Comparison of ENCODE assay signal across 16 cellular contexts in genomic region chr12:96117460-96117859, GRCh38.
"Had no signal": no experiment of that assay in that cellular context is flagged by ENCODE, and none has a peak within 500 bp of the region (broad histone marks: within the 10 kb centered on the region; RNA-seq: fewer than 3 reads in every experiment).

No MANE protein-coding gene starts in this region.

- H3K36me3 ChIP-seq: gastrocnemius medialis, heart right ventricle, lower lobe of right lung, pancreas had no signal

- H3K27ac ChIP-seq: epithelial cell of prostate, gastrocnemius medialis, heart right ventricle, lower lobe of right lung, pancreas had no signal

- ATAC-seq: gastrocnemius medialis; heart right ventricle; left cardiac atrium; lower lobe of right lung; pancreas; stimulated activated effector memory CD8-positive, alpha-beta T cell treated with anti-CD3 and anti-CD28 coated beads, Interleukin-12 subunit alpha, Interleukin-12 subunit beta, amount 100 ng/mL, for 72 hours; T-helper 17 cell had no signal

- H3K27me3 Mint-ChIP-seq: T-helper 17 cell had no signal

- H3K36me3 Mint-ChIP-seq: mesothelial cell of epicardium; stimulated activated effector memory CD8-positive, alpha-beta T cell treated with anti-CD3 and anti-CD28 coated beads, Interleukin-12 subunit alpha, Interleukin-12 subunit beta, amount 100 ng/mL, for 72 hours had no signal

- H3K9me3 Mint-ChIP-seq: dendritic cell treated with granulocyte-macrophage colony-stimulating factor and Interleukin-4, amounts not matched to agents 40 ng/mL and 50 ng/mL, for 4 days; mesothelial cell of epicardium; stimulated activated effector memory CD8-positive, alpha-beta T cell treated with anti-CD3 and anti-CD28 coated beads, Interleukin-12 subunit alpha, Interleukin-12 subunit beta, amount 100 ng/mL, for 72 hours had no signal

- H3K27ac Mint-ChIP-seq: dendritic cell treated with granulocyte-macrophage colony-stimulating factor and Interleukin-4, amounts not matched to agents 40 ng/mL and 50 ng/mL, for 4 days; mesothelial cell of epicardium; stimulated activated effector memory CD8-positive, alpha-beta T cell treated with anti-CD3 and anti-CD28 coated beads, Interleukin-12 subunit alpha, Interleukin-12 subunit beta, amount 100 ng/mL, for 72 hours; T-helper 17 cell had no signal

- H3K4me3 Mint-ChIP-seq: dendritic cell treated with granulocyte-macrophage colony-stimulating factor and Interleukin-4, amounts not matched to agents 40 ng/mL and 50 ng/mL, for 4 days; mesothelial cell of epicardium; stimulated activated effector memory CD8-positive, alpha-beta T cell treated with anti-CD3 and anti-CD28 coated beads, Interleukin-12 subunit alpha, Interleukin-12 subunit beta, amount 100 ng/mL, for 72 hours; T-helper 17 cell had no signal

- H3K4me3 ChIP-seq: gastrocnemius medialis, heart right ventricle, lower lobe of right lung, pancreas had no signal

- DNase-seq: activated CD4-positive, alpha-beta T cell treated with anti-CD3 and anti-CD28 coated beads, Interleukin-2, amount 50 U/mL, for 1 hour; activated CD8-positive, alpha-beta memory T cell treated with anti-CD3 and anti-CD28 coated beads for 24 hours; activated naive CD4-positive, alpha-beta T cell treated with Interleukin-2 at 50 U/mL for 16 hours; effector memory CD4-positive, alpha-beta T cell; gastrocnemius medialis; heart right ventricle; left cardiac atrium; lower lobe of right lung; pancreas; stimulated activated CD4-positive, alpha-beta T cell treated with anti-CD3 and anti-CD28 coated beads, Interleukin-12 subunit alpha, Interleukin-12 subunit beta, amount 100 ng/mL, for 4 hours; stimulated activated CD4-positive, alpha-beta T cell treated with anti-CD3 and anti-CD28 coated beads, Interleukin-2, amount 100 ng/mL, for 24 hours; T-helper 17 cell had no signal

- H3K9me3 ChIP-seq: gastrocnemius medialis, heart right ventricle, lower lobe of right lung, pancreas had no signal

- H3K27me3 ChIP-seq: gastrocnemius medialis, pancreas had no signal
